ENCODE assay signal across 7 cellular contexts in the genomic region with DNA sequence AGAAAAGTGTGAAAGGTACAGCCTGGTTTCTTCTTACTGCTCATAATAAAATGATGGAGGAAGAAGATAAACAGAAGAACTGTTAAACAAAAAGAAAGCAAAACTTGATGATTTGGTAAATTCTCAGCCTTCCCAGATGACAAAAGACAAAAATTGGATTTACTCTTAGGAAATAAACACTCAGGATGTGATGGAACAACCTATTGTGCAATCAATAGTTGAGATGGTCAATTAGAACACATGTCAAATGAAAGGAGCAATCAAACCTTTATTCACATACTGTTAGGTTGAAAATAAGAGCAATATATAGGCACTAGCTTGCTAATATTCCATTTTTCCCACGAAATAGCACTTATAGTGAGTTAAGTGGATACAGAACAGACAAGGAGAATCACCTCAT.
"Had no signal": no experiment of that assay in that cellular context is flagged by ENCODE, and none has a peak within 500 bp of the region (broad histone marks: within the 10 kb centered on the region; RNA-seq: fewer than 3 reads in every experiment).

No MANE protein-coding gene starts in this region.

- H3K9ac ChIP-seq: KMS-11 had no signal

- H3K9me3 Mint-ChIP-seq: H9 had no signal

- H3K4me3 Mint-ChIP-seq: H9 had no signal

- H3K27ac ChIP-seq: KMS-11 had no signal

- H3K27ac Mint-ChIP-seq: H9 had no signal

- H3K4me2 ChIP-seq: KMS-11 had no signal

- H3K4me1 Mint-ChIP-seq: H9 had no signal

- FAIRE-seq: H54, HTR-8/SVneo had no signal

- DNase-seq: GOT3, H9, HCEC 1CT, KBM-7 had no signal
